ENCODE assay signal across 9 cellular contexts in genomic region chr9:131776473-131776872, GRCh38. TPM values are rescaled to one million over a fixed set of nuclear protein-coding genes. Genes with fewer than 3 reads are reported as not detected.
A peak's percentile ranks its signal among the peaks of the same experiment; 100 is the strongest.
DNase-seq lines count a peak whose midpoint lies in the region; ATAC-seq and TF ChIP-seq lines count a peak whose summit lies in the region.
"Had no signal": no experiment of that assay in that cellular context is flagged by ENCODE, and none has a peak within 500 bp of the region (broad histone marks: within the 10 kb centered on the region; RNA-seq: fewer than 3 reads in every experiment).

No MANE protein-coding gene starts in this region.

- H3K9me3 ChIP-seq in hepatocyte (ENCODE audit: low read depth) = no peaks in the 10 kb centered on the region

- no peaks in the 10 kb centered on the region for H4K20me1 ChIP-seq in hepatocyte (ENCODE audit: insufficient read depth, poor library complexity, severe bottlenecking)

- H2AFZ ChIP-seq in hepatocyte = no peak overlapping the region

- H3K9me2 ChIP-seq in hepatocyte (replicated peaks; ENCODE audit: insufficient read depth) = no peaks in the 10 kb centered on the region

- TF ChIP-seq CTCF in hepatocyte (IDR thresholded peaks at IDR 0.05; ENCODE audit: poor library complexity) (no peak), GM10248 (IDR thresholded peaks at IDR 0.05; ENCODE audit: control extremely low read depth, extremely low read depth, low read depth, missing control alignments) (no peak)

- ATAC-seq in HG03457 (IDR thresholded peaks at IDR 0.05; ENCODE audit: unreplicated experiment) = no peak

- H3K4me3 ChIP-seq in hepatocyte = no peak overlapping the region

- H3K27me3 ChIP-seq in hepatocyte = no peaks in the 10 kb centered on the region

- 29% methylated on average over 7 of the region's 7 CpGs for WGBS in hepatocyte (ENCODE audit: low lambda C conversion rate, missing lambda C conversion rate)

- no peaks in the 10 kb centered on the region for H3K36me3 ChIP-seq in hepatocyte (replicated peaks; ENCODE audit: insufficient read depth, low read depth)

- POLR2A ChIA-PET in HEK293T (lab: Yijun Ruan, JAX) (no interaction called here), GM10248 (lab: Yijun Ruan, JAX) (no interaction called here)

- H3K4me1 ChIP-seq in hepatocyte (ENCODE audit: insufficient read depth) = no peaks in the 10 kb centered on the region

- no peak overlapping the region for H3K27ac ChIP-seq in hepatocyte

- DNase-seq in ACHN (peak; percentile 49), HEK293T (ENCODE audit: extremely low spot score) (peak; percentile 57), UCSD-AML1 (lab: John Stamatoyannopoulos, UW; ENCODE audit: unreplicated experiment) (peak; percentile 69), hepatocyte (ENCODE audit: low spot score) (peak; percentile 66), NCI-H524 treated with DMSO at 0.1 percent for 48 hours (lab: John Stamatoyannopoulos, UW) (no peak), DMS79 (lab: John Stamatoyannopoulos, UW) (no peak), GM10248 (ENCODE audit: extremely low spot score) (no peak)
- DNase-seq: NCI-H524 had no signal

- H3K4me2 ChIP-seq in hepatocyte = no peak overlapping the region

- no peaks in the 10 kb centered on the region for H3K79me2 ChIP-seq in hepatocyte

- in situ Hi-C loops in ACHN (cut with HindIII; ENCODE audit: low pct_ligation_motif_present, low pct_unique_long_range_greater_than_20kb, low sequenced_read_pairs) = loop anchor here (25.0 kb wide), 1 partner anchor 486 kb away; no protein-coding TSS in a partner anchor

- CTCF ChIA-PET in HEK293T (lab: Yijun Ruan, JAX) = no interaction called here
- CTCF ChIA-PET in GM10248 (lab: Yijun Ruan, JAX) = no interaction called here

TF ChIP-seq in HEK293T, 16 proteins besides CTCF, POLR2A, EP300 and RAD21:
- TF ChIP-seq FOXA1 (IDR thresholded peaks at IDR 0.05) (no peak), ZNF384 (IDR thresholded peaks at IDR 0.05) (no peak), FOXK2 (IDR thresholded peaks at IDR 0.05) (no peak), PKNOX1 (IDR thresholded peaks at IDR 0.05) (no peak), CTBP1 (IDR thresholded peaks at IDR 0.05; ENCODE audit: borderline replicate concordance) (no peak), L3MBTL2 (conservative IDR thresholded peaks at IDR 0.05) (no peak), SUZ12 (IDR thresholded peaks at IDR 0.05) (no peak), BHLHE40 (IDR thresholded peaks at IDR 0.05; ENCODE audit: borderline replicate concordance) (no peak), HDGF (IDR thresholded peaks at IDR 0.05; ENCODE audit: borderline replicate concordance) (no peak), SP1 (IDR thresholded peaks at IDR 0.05) (no peak), ARNT (IDR thresholded peaks at IDR 0.05) (no peak), LEF1 (IDR thresholded peaks at IDR 0.05; ENCODE audit: borderline replicate concordance) (no peak), TARDBP (IDR thresholded peaks at IDR 0.05) (no peak), NFRKB (IDR thresholded peaks at IDR 0.05) (no peak), FOXM1 (IDR thresholded peaks at IDR 0.05; ENCODE audit: borderline replicate concordance) (no peak), ELF4 (IDR thresholded peaks at IDR 0.05) (no peak)

RNA-seq across cellular contexts. Expression of gene RAPGEF1, which starts 36.6 kb away (rescaled TPM):
- 26.2 and 27.5 TPM in 2 replicates for total RNA-seq in hepatocyte
- polyA plus RNA-seq in hepatocyte = 24.8 and 29.7 TPM in 2 replicates

Comparison
In these comparisons a context has a peak if more than half of its experiments do, and no peak if none do; other contexts are left out.
1. DNase-seq: peak in ACHN (single experiment), HEK293T (single experiment), UCSD-AML1 (single experiment) and hepatocyte (single experiment); none in NCI-H524 treated with DMSO at 0.1 percent for 48 hours (single experiment), DMS79 (single experiment) and GM10248 (single experiment).